ENCODE assay signal across 2 cellular contexts in the genomic region with DNA sequence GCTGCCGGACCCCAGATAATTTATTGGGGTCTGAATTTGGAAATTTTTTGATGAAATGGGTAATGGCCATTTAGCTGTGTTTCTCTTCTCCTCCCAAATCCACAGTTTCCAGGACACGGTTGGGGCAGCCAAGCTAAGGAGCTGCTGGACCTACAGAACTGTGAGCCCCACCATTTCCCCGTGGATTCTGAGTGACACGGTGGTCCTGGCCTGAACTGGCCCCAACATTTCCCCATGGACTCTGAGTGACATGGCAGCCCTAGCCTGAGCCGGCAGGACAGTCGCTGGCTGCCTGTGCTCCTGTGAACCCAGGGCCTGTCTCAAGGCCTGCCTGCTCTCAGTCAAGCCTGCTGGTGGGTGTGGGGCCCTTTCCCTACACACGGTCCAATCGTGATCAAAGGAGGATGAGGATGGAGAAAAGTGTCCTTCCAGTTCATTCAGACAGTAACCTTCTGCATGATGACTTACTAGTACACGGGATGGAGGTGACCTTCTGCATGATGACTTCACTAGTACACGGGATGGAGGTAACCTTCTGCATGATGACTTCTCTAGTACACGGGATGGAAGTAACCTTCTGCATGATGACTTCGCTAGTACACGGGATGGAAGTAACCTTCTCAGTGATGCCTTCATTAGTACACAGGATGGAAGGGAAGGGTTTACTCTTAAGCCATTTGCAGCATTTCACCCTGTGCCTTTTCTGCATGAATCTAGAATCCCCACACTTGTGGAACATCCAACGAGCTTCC.
TF ChIP-seq lines count a peak whose summit lies in the region.

No MANE protein-coding gene starts in this region.

TF ChIP-seq in A549, 52 proteins besides CTCF, POLR2A, EP300 and RAD21 (continued from another document):
- no peak for TF ChIP-seq ATOH8 (CRISPR knock-in tag; IDR thresholded peaks at IDR 0.05; ENCODE audit: low read depth)
- no peak for TF ChIP-seq KDM1A (IDR thresholded peaks at IDR 0.05; ENCODE audit: low read depth)
- no peak for TF ChIP-seq SREBF2 (IDR thresholded peaks at IDR 0.05)
- TF ChIP-seq ZNF302 (CRISPR knock-in tag; IDR thresholded peaks at IDR 0.05) = no peak
- TF ChIP-seq FOXS1 (CRISPR knock-in tag; IDR thresholded peaks at IDR 0.05) = no peak

TF ChIP-seq in H1, 55 proteins besides CTCF, POLR2A, EP300 and RAD21 (continued from another document):
- TF ChIP-seq, protein P1, sequence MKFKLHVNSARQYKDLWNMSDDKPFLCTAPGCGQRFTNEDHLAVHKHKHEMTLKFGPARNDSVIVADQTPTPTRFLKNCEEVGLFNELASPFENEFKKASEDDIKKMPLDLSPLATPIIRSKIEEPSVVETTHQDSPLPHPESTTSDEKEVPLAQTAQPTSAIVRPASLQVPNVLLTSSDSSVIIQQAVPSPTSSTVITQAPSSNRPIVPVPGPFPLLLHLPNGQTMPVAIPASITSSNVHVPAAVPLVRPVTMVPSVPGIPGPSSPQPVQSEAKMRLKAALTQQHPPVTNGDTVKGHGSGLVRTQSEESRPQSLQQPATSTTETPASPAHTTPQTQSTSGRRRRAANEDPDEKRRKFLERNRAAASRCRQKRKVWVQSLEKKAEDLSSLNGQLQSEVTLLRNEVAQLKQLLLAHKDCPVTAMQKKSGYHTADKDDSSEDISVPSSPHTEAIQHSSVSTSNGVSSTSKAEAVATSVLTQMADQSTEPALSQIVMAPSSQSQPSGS (IDR thresholded peaks at IDR 0.05; ENCODE audit: low read length) = no peak
- TF ChIP-seq TAF1 (IDR thresholded peaks at IDR 0.05; ENCODE audit: low read depth, low read length) (no peak), TAF7 (optimal IDR thresholded peaks at IDR 0.05; ENCODE audit: borderline replicate concordance, low read depth, low read length) (no peak), PHF8 (conservative IDR thresholded peaks at IDR 0.05; ENCODE audit: low read depth, low read length) (no peak), GABPA (IDR thresholded peaks at IDR 0.05; ENCODE audit: borderline replicate concordance, insufficient read depth, low read length) (no peak), CEBPB (IDR thresholded peaks at IDR 0.05; ENCODE audit: low read depth, low read length) (no peak), SP2 (IDR thresholded peaks at IDR 0.05; ENCODE audit: low read length) (no peak), NRF1 (IDR thresholded peaks at IDR 0.05; ENCODE audit: low read depth, low read length) (no peak), HDAC6 (IDR thresholded peaks at IDR 0.05; ENCODE audit: low read depth, low read length) (no peak), ATF3 (IDR thresholded peaks at IDR 0.05; ENCODE audit: insufficient read depth, low read depth, low read length) (no peak)
- TF ChIP-seq, protein P2, sequence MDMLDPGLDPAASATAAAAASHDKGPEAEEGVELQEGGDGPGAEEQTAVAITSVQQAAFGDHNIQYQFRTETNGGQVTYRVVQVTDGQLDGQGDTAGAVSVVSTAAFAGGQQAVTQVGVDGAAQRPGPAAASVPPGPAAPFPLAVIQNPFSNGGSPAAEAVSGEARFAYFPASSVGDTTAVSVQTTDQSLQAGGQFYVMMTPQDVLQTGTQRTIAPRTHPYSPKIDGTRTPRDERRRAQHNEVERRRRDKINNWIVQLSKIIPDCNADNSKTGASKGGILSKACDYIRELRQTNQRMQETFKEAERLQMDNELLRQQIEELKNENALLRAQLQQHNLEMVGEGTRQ (IDR thresholded peaks at IDR 0.05; ENCODE audit: low read length) = no peak
